8 cellular contexts compared by ENCODE assay signal in genomic region chr22:38927033-38927789, GRCh38. TPM values are rescaled to one million over a fixed set of nuclear protein-coding genes. Genes with fewer than 3 reads are reported as not detected.
DNase-seq lines count a peak whose midpoint lies in the region; ATAC-seq, FAIRE-seq and TF ChIP-seq lines count a peak whose summit lies in the region.

No MANE protein-coding gene starts in this region.

- H3K27ac ChIP-seq in 22Rv1 (peak overlapping the region; percentile 100), astrocyte (ENCODE audit: low read depth, low read length) (no peak overlapping the region)

- H3K79me2 ChIP-seq in astrocyte (ENCODE audit: insufficient read depth, low read length) = no peaks in the 10 kb centered on the region

- H3K27ac Mint-ChIP-seq in astrocyte (ENCODE audit: unreplicated experiment) = peak overlapping the region; percentile 36

- peaks cover 28% of the 10 kb centered on the region for H3K4me1 ChIP-seq in astrocyte (ENCODE audit: insufficient read depth, low read length)

- peak; percentile 94 for TF ChIP-seq CTCF in 22Rv1 (IDR thresholded peaks at IDR 0.05)
- peak; percentile 32 for TF ChIP-seq CTCF in astrocyte (IDR thresholded peaks at IDR 0.05; ENCODE audit: insufficient read depth, low read depth, low read length)

- no peak overlapping the region for H3K4me3 ChIP-seq in astrocyte (ENCODE audit: insufficient read depth, low read depth, low read length)

- no peaks in the 10 kb centered on the region for H4K20me1 ChIP-seq in astrocyte (ENCODE audit: insufficient read depth, low read length)

- no peak for FAIRE-seq in astrocyte (lab: Jason Lieb, UNC)

- peak overlapping the region; percentile 71 for H3K4me2 ChIP-seq in astrocyte (ENCODE audit: low read length)

- peak overlapping the region; percentile 58 for H3K4me3 Mint-ChIP-seq in astrocyte (ENCODE audit: unreplicated experiment)

- ATAC-seq in SK-N-SH treated with all-trans-retinoic acid at 6 μM for 48 hours = peak; percentile 84
- ATAC-seq in HG03521 (IDR thresholded peaks at IDR 0.05; ENCODE audit: unreplicated experiment) = no peak
- ATAC-seq in HG03025 (IDR thresholded peaks at IDR 0.05; ENCODE audit: low FRiP score, unreplicated experiment) = no peak

- no peak overlapping the region for H3K9ac ChIP-seq in astrocyte (ENCODE audit: low read length)

- H3K36me3 ChIP-seq in astrocyte (ENCODE audit: insufficient read depth, low read length) = no peaks in the 10 kb centered on the region

- H3K9me3 ChIP-seq in astrocyte (ENCODE audit: insufficient read depth, low read depth, low read length) = no peaks in the 10 kb centered on the region

- H3K4me1 Mint-ChIP-seq in astrocyte (ENCODE audit: low read depth, unreplicated experiment) = peaks cover 16% of the 10 kb centered on the region

- DNase-seq in GM19240 (ENCODE audit: insufficient read length, low spot score) = peak; percentile 24
- DNase-seq in astrocyte (ENCODE audit: low read depth) = peak; percentile 39
- peak; percentile 53 for DNase-seq in hepatic stellate cell (ENCODE audit: low spot score)
- peak; percentile 74 for DNase-seq in putamen (ENCODE audit: low spot score)

- peak overlapping the region; percentile 65 for H2AFZ ChIP-seq in astrocyte (ENCODE audit: low read depth, low read length)

- H3K27me3 Mint-ChIP-seq in astrocyte (ENCODE audit: low read depth, unreplicated experiment) = peaks cover 11% of the 10 kb centered on the region

- no peaks in the 10 kb centered on the region for H3K9me3 Mint-ChIP-seq in astrocyte (ENCODE audit: unreplicated experiment)

- no peaks in the 10 kb centered on the region for H3K36me3 Mint-ChIP-seq in astrocyte (ENCODE audit: low read depth, unreplicated experiment)

- H3K27me3 ChIP-seq in astrocyte (ENCODE audit: insufficient read depth, low read length) = peaks cover 5% of the 10 kb centered on the region

TF ChIP-seq in SK-N-SH treated with all-trans-retinoic acid at 6 μM for 48 hours, 23 proteins besides CTCF, POLR2A, EP300 and RAD21:
- no peak for TF ChIP-seq BACH2 (CRISPR knock-in tag; IDR thresholded peaks at IDR 0.05; ENCODE audit: borderline replicate concordance)
- no peak for TF ChIP-seq ZNF565 (CRISPR knock-in tag; conservative IDR thresholded peaks at IDR 0.05; ENCODE audit: low read depth)
- TF ChIP-seq GLIS3 (CRISPR knock-in tag; IDR thresholded peaks at IDR 0.05) = no peak
- TF ChIP-seq PATZ1 (CRISPR knock-in tag; IDR thresholded peaks at IDR 0.05; ENCODE audit: borderline replicate concordance) = no peak
- TF ChIP-seq, protein P1, sequence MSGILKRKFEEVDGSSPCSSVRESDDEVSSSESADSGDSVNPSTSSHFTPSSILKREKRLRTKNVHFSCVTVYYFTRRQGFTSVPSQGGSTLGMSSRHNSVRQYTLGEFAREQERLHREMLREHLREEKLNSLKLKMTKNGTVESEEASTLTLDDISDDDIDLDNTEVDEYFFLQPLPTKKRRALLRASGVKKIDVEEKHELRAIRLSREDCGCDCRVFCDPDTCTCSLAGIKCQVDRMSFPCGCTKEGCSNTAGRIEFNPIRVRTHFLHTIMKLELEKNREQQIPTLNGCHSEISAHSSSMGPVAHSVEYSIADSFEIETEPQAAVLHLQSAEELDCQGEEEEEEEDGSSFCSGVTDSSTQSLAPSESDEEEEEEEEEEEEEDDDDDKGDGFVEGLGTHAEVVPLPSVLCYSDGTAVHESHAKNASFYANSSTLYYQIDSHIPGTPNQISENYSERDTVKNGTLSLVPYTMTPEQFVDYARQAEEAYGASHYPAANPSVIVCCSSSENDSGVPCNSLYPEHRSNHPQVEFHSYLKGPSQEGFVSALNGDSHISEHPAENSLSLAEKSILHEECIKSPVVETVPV (CRISPR knock-in tag; IDR thresholded peaks at IDR 0.05) = no peak
- TF ChIP-seq PPARA (CRISPR knock-in tag; IDR thresholded peaks at IDR 0.05; ENCODE audit: borderline replicate concordance) = no peak
- no peak for TF ChIP-seq TOX (CRISPR knock-in tag; IDR thresholded peaks at IDR 0.05; ENCODE audit: borderline replicate concordance)
- no peak for TF ChIP-seq ZC3H10 (CRISPR knock-in tag; IDR thresholded peaks at IDR 0.05)
- TF ChIP-seq ZNF8 (CRISPR knock-in tag; IDR thresholded peaks at IDR 0.05) = no peak
- TF ChIP-seq CSDC2 (CRISPR knock-in tag; IDR thresholded peaks at IDR 0.05) = no peak
- TF ChIP-seq TCF4 (CRISPR knock-in tag; IDR thresholded peaks at IDR 0.05; ENCODE audit: borderline replicate concordance) = no peak
- no peak for TF ChIP-seq POU6F1 (CRISPR knock-in tag; IDR thresholded peaks at IDR 0.05; ENCODE audit: borderline replicate concordance, low read depth)
- no peak for TF ChIP-seq CREB5 (CRISPR knock-in tag; IDR thresholded peaks at IDR 0.05; ENCODE audit: low read depth)
- no peak for TF ChIP-seq ISL1 (CRISPR knock-in tag; IDR thresholded peaks at IDR 0.05)

RNA-seq across cellular contexts. Expression of gene APOBEC3A, which starts 30.2 kb away (rescaled TPM):
- total RNA-seq in astrocyte = not detected in 2 replicates

RNA-seq across cellular contexts. Expression of gene APOBEC3B, which starts 54.9 kb away (rescaled TPM):
- total RNA-seq in astrocyte = 3.0 and 4.0 TPM in 2 replicates

RNA-seq across cellular contexts. Expression of gene CBX6, which starts 55.2 kb away (rescaled TPM):
- 34.9 and 38.9 TPM in 2 replicates for total RNA-seq in astrocyte

Comparison
In these comparisons a context has a peak if more than half of its experiments do, and no peak if none do; other contexts are left out.
1. DNase-seq: peak in every context shown above with its lines; median percentile 74 in putamen; 53 in hepatic stellate cell; 39 in astrocyte; 24 in GM19240.